Comparison of ENCODE assay signal across 13 cellular contexts in genomic region chr5:169828385-169828784, GRCh38.
DNase-seq lines count a peak whose midpoint lies in the region; ATAC-seq and TF ChIP-seq lines count a peak whose summit lies in the region.
"Had no signal": no experiment of that assay in that cellular context is flagged by ENCODE, and none has a peak within 500 bp of the region (broad histone marks: within the 10 kb centered on the region; RNA-seq: fewer than 3 reads in every experiment).

No MANE protein-coding gene starts in this region.

- no peak for ATAC-seq in CD4-positive, CD25-positive, alpha-beta regulatory T cell (ENCODE audit: low read depth in 2 of 2)
- ATAC-seq in GM19023 (IDR thresholded peaks at IDR 0.05; ENCODE audit: unreplicated experiment) (peak; percentile 73), HG02973 (IDR thresholded peaks at IDR 0.05; ENCODE audit: unreplicated experiment) (peak; percentile 38)

- H3K4me3 ChIP-seq in CD4-positive, CD25-positive, alpha-beta regulatory T cell (ENCODE audit: low read depth, low read length) = no peak overlapping the region
- H3K4me3 ChIP-seq in brain microvascular endothelial cell (ENCODE audit: low read depth, low read length) = no peak overlapping the region
- H3K4me3 ChIP-seq: adrenal gland had no signal

- peaks cover 16 to 28% (median 25%) of the 10 kb centered on the region in 4 donors for H3K4me1 Mint-ChIP-seq in CD4-positive, CD25-positive, alpha-beta regulatory T cell
- H3K4me1 Mint-ChIP-seq in activated naive CD8-positive, alpha-beta T cell (ENCODE audit: low read depth) = peaks cover 16% of the 10 kb centered on the region

- H3K27me3 ChIP-seq in CD4-positive, CD25-positive, alpha-beta regulatory T cell (ENCODE audit: control insufficient read depth, insufficient read depth, low read length) = no peaks in the 10 kb centered on the region
- H3K27me3 ChIP-seq in brain microvascular endothelial cell (replicated peaks) = no peaks in the 10 kb centered on the region
- H3K27me3 ChIP-seq: adrenal gland had no signal

- peaks cover 0 to 2% (median 0%) of the 10 kb centered on the region in 7 donors for H3K9me3 Mint-ChIP-seq in CD4-positive, CD25-positive, alpha-beta regulatory T cell
- no peaks in the 10 kb centered on the region for H3K9me3 Mint-ChIP-seq in activated naive CD8-positive, alpha-beta T cell (ENCODE audit: low read depth)

- TF ChIP-seq CTCF in brain microvascular endothelial cell (IDR thresholded peaks at IDR 0.05; ENCODE audit: low read depth, low read length, missing control alignments) = no peak

- no peak for DNase-seq in CD4-positive, CD25-positive, alpha-beta regulatory T cell
- DNase-seq in DMS 273 (lab: John Stamatoyannopoulos, UW; ENCODE audit: unreplicated experiment) = no peak
- no peak for DNase-seq in activated CD8-positive, alpha-beta memory T cell treated with anti-CD3 and anti-CD28 coated beads for 24 hours
- no peak for DNase-seq in brain microvascular endothelial cell
- no peak for DNase-seq in AG20443 (ENCODE audit: low spot score)
- DNase-seq: adrenal gland; mesendoderm; NCI-H1694; NCI-H524; stimulated activated naive CD4-positive, alpha-beta T cell treated with Interleukin-2 at 50 U/mL for 16 hours had no signal

- no peak overlapping the region for H3K27ac ChIP-seq in CD4-positive, CD25-positive, alpha-beta regulatory T cell (ENCODE audit: insufficient read depth, low read length, poor library complexity, severe bottlenecking)
- H3K27ac ChIP-seq in brain microvascular endothelial cell = no peak overlapping the region
- H3K27ac ChIP-seq: adrenal gland had no signal

- H3K4me3 Mint-ChIP-seq in CD4-positive, CD25-positive, alpha-beta regulatory T cell = no peak overlapping the region
- H3K4me3 Mint-ChIP-seq in activated naive CD8-positive, alpha-beta T cell = no peak overlapping the region

- peak overlapping the region; percentile 11 to 74 (median 44) for H3K27ac Mint-ChIP-seq in CD4-positive, CD25-positive, alpha-beta regulatory T cell
- H3K27ac Mint-ChIP-seq in activated naive CD8-positive, alpha-beta T cell = peak overlapping the region; percentile 7

- H3K9me3 ChIP-seq in CD4-positive, CD25-positive, alpha-beta regulatory T cell (ENCODE audit: control insufficient read depth in 2 of 2, low read length in 2 of 2) = no peaks in the 10 kb centered on the region
- H3K9me3 ChIP-seq: adrenal gland had no signal

- in situ Hi-C loops in brain microvascular endothelial cell (cut with HindIII; ENCODE audit: low pct_ligation_motif_present, low sequenced_read_pairs) = no loop called here

- no peaks in the 10 kb centered on the region for H3K4me1 ChIP-seq in CD4-positive, CD25-positive, alpha-beta regulatory T cell (ENCODE audit: control insufficient read depth, insufficient read depth, low read length, poor library complexity, severe bottlenecking)
- H3K4me1 ChIP-seq: adrenal gland had no signal

- peaks cover 26% of the 10 kb centered on the region for H3K36me3 Mint-ChIP-seq in CD4-positive, CD25-positive, alpha-beta regulatory T cell
- peaks cover 16% of the 10 kb centered on the region for H3K36me3 Mint-ChIP-seq in activated naive CD8-positive, alpha-beta T cell

- H3K27me3 Mint-ChIP-seq in CD4-positive, CD25-positive, alpha-beta regulatory T cell = no peaks in the 10 kb centered on the region
- H3K27me3 Mint-ChIP-seq in activated naive CD8-positive, alpha-beta T cell = no peaks in the 10 kb centered on the region

- H3K36me3 ChIP-seq in CD4-positive, CD25-positive, alpha-beta regulatory T cell (ENCODE audit: control insufficient read depth, insufficient read depth, low read length) = peaks cover 8% of the 10 kb centered on the region
- H3K36me3 ChIP-seq in brain microvascular endothelial cell (replicated peaks) = no peaks in the 10 kb centered on the region
- H3K36me3 ChIP-seq: adrenal gland had no signal

Comparison
In these comparisons a context has a peak if more than half of its experiments do, and no peak if none do; other contexts are left out.
1. ATAC-seq: peak in GM19023 (single experiment) and HG02973 (single experiment); none in CD4-positive, CD25-positive, alpha-beta regulatory T cell (0 of 2).